In genomic region chr2:66428986-66429612, GRCh38 we compare ENCODE assay signal across 8 cellular contexts. TPM values are rescaled to one million over a fixed set of nuclear protein-coding genes. Genes with fewer than 3 reads are reported as not detected.
DNase-seq lines count a peak whose midpoint lies in the region; ATAC-seq lines count a peak whose summit lies in the region.

No MANE protein-coding gene starts in this region.

- 0 out of 2 replicates have a peak, but pooled peaks cover 5% of the 10 kb centered on the region for H3F3A ChIP-seq in GM23248 (ENCODE audit: insufficient read depth)

- H4K20me1 ChIP-seq in GM23248 (ENCODE audit: insufficient read depth): no peaks in the 10 kb centered on the region

- H2AFZ ChIP-seq in GM23248: no peak overlapping the region

- no peaks in the 10 kb centered on the region for H3K4me1 ChIP-seq in GM23248 (ENCODE audit: insufficient read depth)

- 27 to 34% methylated on average over 5 of the region's 5 CpGs for WGBS in GM23248 (ENCODE audit: low coverage in 1 of 2, low lambda C conversion rate in 2 of 2, missing lambda C conversion rate in 2 of 2), 2 experiments

- no peak overlapping the region for H3K4me3 ChIP-seq in GM23248

- no peak overlapping the region for H3K4me2 ChIP-seq in GM23248 (ENCODE audit: unreplicated experiment)

- H3K9ac ChIP-seq in GM23248: no peak overlapping the region

- peak; percentile 35 for ATAC-seq in left colon
- ATAC-seq in HG03571 (IDR thresholded peaks at IDR 0.05; ENCODE audit: unreplicated experiment): no peak

- no peak overlapping the region for H3K27ac ChIP-seq in GM23248

- no peaks in the 10 kb centered on the region for H3K9me3 ChIP-seq in GM23248 (ENCODE audit: low read depth)

- H3K79me2 ChIP-seq in GM23248 (ENCODE audit: insufficient read depth): no peaks in the 10 kb centered on the region

- H3K36me3 ChIP-seq in GM23248 (ENCODE audit: low read depth): no peaks in the 10 kb centered on the region

- peaks cover 21% of the 10 kb centered on the region for H3K27me3 ChIP-seq in GM23248 (replicated peaks; ENCODE audit: insufficient read depth)

- DNase-seq in CMK (ENCODE audit: low read depth) (peak; percentile 43), GM23248 (peak; percentile 79), NCI-H2107 treated with DMSO at 0.1 percent for 48 hours (lab: John Stamatoyannopoulos, UW; ENCODE audit: unreplicated experiment) (peak; percentile 63), amniotic stem cell (lab: John Stamatoyannopoulos, UW) (peak; percentile 18), left colon (no peak), islet precursor cell (no peak)
- no peak for DNase-seq in activated CD8-positive, alpha-beta memory T cell treated with anti-CD3 and anti-CD28 coated beads for 24 hours

- intact Hi-C loops in left colon (cut with DNase I, micrococcal nuclease): loop anchor here in 1 of 2 donors (5.0 to 10.0 kb wide), 2 partner anchors 784 to 1223 kb away; no protein-coding TSS in a partner anchor

- in situ Hi-C loops in GM23248 (cut with MboI): loop anchor here (25.0 kb wide), 2 partner anchors 808 to 1208 kb away; no protein-coding TSS in a partner anchor

- H3K9me2 ChIP-seq in GM23248 (ENCODE audit: insufficient read depth): no peaks in the 10 kb centered on the region

RNA-seq across cellular contexts. Expression of gene MEIS1, which starts 5.8 kb away (rescaled TPM):
- 19.1 and 21.4 TPM in 2 replicates for total RNA-seq in GM23248 (2014; rRNA removed; shearing (Covaris generic))
- polyA plus RNA-seq in GM23248 (2016; fragmentation: Nextera tagmentation; extraction: Ambion mirVana): 44.3 and 44.4 TPM in 2 replicates
- total RNA-seq in left colon: 10 to 100 TPM in 1 of 2 donors, 1 to 10 TPM in 1; 10.0 to 38.9 TPM

Comparison
In these comparisons a context has a peak if more than half of its experiments do, and no peak if none do; other contexts are left out.
1. DNase-seq: peak in CMK (single experiment), GM23248 (single experiment), NCI-H2107 treated with DMSO at 0.1 percent for 48 hours (single experiment) and amniotic stem cell (single experiment); none in left colon (0 of 2), activated CD8-positive, alpha-beta memory T cell treated with anti-CD3 and anti-CD28 coated beads for 24 hours (single experiment) and islet precursor cell (single experiment).